15 cellular contexts compared by ENCODE assay signal in genomic region chr11:4068962-4069361, GRCh38. TPM values are rescaled to one million over a fixed set of nuclear protein-coding genes. Genes with fewer than 3 reads are reported as not detected.
DNase-seq lines count a peak whose midpoint lies in the region; ATAC-seq and TF ChIP-seq lines count a peak whose summit lies in the region.
"Had no signal": no experiment of that assay in that cellular context is flagged by ENCODE, and none has a peak within 500 bp of the region (broad histone marks: within the 10 kb centered on the region; RNA-seq: fewer than 3 reads in every experiment).

No MANE protein-coding gene starts in this region.

- peaks cover under 1 to 10% of the 10 kb centered on the region in 2 donors for H3K36me3 Mint-ChIP-seq in activated naive CD4-positive, alpha-beta T cell treated with anti-CD3 and anti-CD28 coated beads, Interleukin-2, amount 50 U/mL, for 72 hours
- H3K36me3 Mint-ChIP-seq in T-cell, result peaks cover 23% of the 10 kb centered on the region

- ATAC-seq in activated naive CD4-positive, alpha-beta T cell treated with anti-CD3 and anti-CD28 coated beads, Interleukin-2, amount 50 U/mL, for 72 hours, result no peak
- peak in 2 of 4 experiments; percentile 22 to 35 for ATAC-seq in T-cell (replicated peaks in 1 of 4)
- no peak for ATAC-seq in HG03175 (IDR thresholded peaks at IDR 0.05; ENCODE audit: unreplicated experiment)
- no peak for ATAC-seq in HG02571 (IDR thresholded peaks at IDR 0.05; ENCODE audit: unreplicated experiment)

- no peaks in the 10 kb centered on the region for H3K27me3 Mint-ChIP-seq in T-cell

- no peak overlapping the region for H3K27ac ChIP-seq in RWPE1
- H3K27ac ChIP-seq: dorsolateral prefrontal cortex, HL-60 had no signal

- H3K27ac Mint-ChIP-seq in activated naive CD4-positive, alpha-beta T cell treated with anti-CD3 and anti-CD28 coated beads, Interleukin-2, amount 50 U/mL, for 72 hours, result peak overlapping the region; percentile 3 to 73
- H3K27ac Mint-ChIP-seq in T-cell, result peak overlapping the region; percentile 81 to 84

- peak overlapping the region in 1 of 3 donors; percentile 5 for H3K4me3 Mint-ChIP-seq in T-cell

- CTCF ChIA-PET in T-cell (lab: Charles Lee), result interaction anchor here in 1 of 2 donors (0.6 to 4.8 kb wide), 4 partner anchors 214 to 371 kb away, joined by 5 to 28 read pairs (median 6); partner anchors contain the start of genes RHOG and STIM1
- CTCF ChIA-PET in RWPE1 (lab: Yijun Ruan, JAX), result interaction anchor here (0.7 kb wide), 1 partner anchor 220 kb away, joined by 3 read pairs; no protein-coding TSS in a partner anchor

- DNase-seq in activated naive CD4-positive, alpha-beta T cell treated with anti-CD3 and anti-CD28 coated beads, Interleukin-2, amount 50 U/mL, for 72 hours (ENCODE audit: low spot score in 2 of 2), result no peak
- no peak for DNase-seq in activated naive CD4-positive, alpha-beta T cell treated with anti-CD3 and anti-CD28 coated beads, Interleukin-2, amount 50 U/mL, for 16 hours
- DNase-seq in T-cell, result peak in 1 of 34 experiments; percentile 9
- DNase-seq in fibroblast of peridontal ligament (ENCODE audit: extremely low read depth), result peak; percentile 49
- DNase-seq in RWPE1 (ENCODE audit: low spot score), result no peak
- no peak for DNase-seq in midbrain (lab: John Stamatoyannopoulos, UW)
- DNase-seq: BE2C, dorsolateral prefrontal cortex, foreskin fibroblast, GOT3, mesenchymal stem cell, NCI-H2227 treated with DMSO at 0.1 percent for 48 hours had no signal

- POLR2A ChIA-PET in T-cell (lab: Charles Lee), result no interaction called here
- POLR2A ChIA-PET in RWPE1 (lab: Yijun Ruan, JAX; ENCODE audit: low non-redundant PET), result no interaction called here

- peaks cover 81 to 89% (median 83%) of the 10 kb centered on the region in 3 donors for H3K4me1 Mint-ChIP-seq in T-cell

- H3K9me3 Mint-ChIP-seq in activated naive CD4-positive, alpha-beta T cell treated with anti-CD3 and anti-CD28 coated beads, Interleukin-2, amount 50 U/mL, for 72 hours, result no peaks in the 10 kb centered on the region
- no peaks in the 10 kb centered on the region for H3K9me3 Mint-ChIP-seq in T-cell

- no peak for TF ChIP-seq CTCF in RWPE1 (conservative IDR thresholded peaks at IDR 0.05; ENCODE audit: low read depth)

RNA-seq across cellular contexts. Expression of gene RRM1, which starts 25.6 kb away (rescaled TPM):
- total RNA-seq in activated naive CD4-positive, alpha-beta T cell treated with anti-CD3 and anti-CD28 coated beads, Interleukin-2, amount 50 U/mL, for 72 hours, result 100 to 1,000 TPM; 192 to 278 TPM
- total RNA-seq in T-cell, result 10 to 100 TPM; 27.4 to 50.8 (median 36.1) TPM
